15 cellular contexts compared by ENCODE assay signal in genomic region chr7:129889133-129889854, GRCh38.
DNase-seq lines count a peak whose midpoint lies in the region; ATAC-seq and TF ChIP-seq lines count a peak whose summit lies in the region.
"Had no signal": no experiment of that assay in that cellular context is flagged by ENCODE, and none has a peak within 500 bp of the region (broad histone marks: within the 10 kb centered on the region; RNA-seq: fewer than 3 reads in every experiment).

No MANE protein-coding gene starts in this region.

- H3K27me3 ChIP-seq in left lung (no peaks in the 10 kb centered on the region), gastrocnemius medialis (no peaks in the 10 kb centered on the region)

- in situ Hi-C loops in gastrocnemius medialis (cut with MboI; ENCODE audit: low sequenced_read_pairs in 4 of 4): no loop called here

- H3K4me1 ChIP-seq in left lung (peaks cover 8 to 15% of the 10 kb centered on the region in 2 donors), gastrocnemius medialis (peaks cover 22 to 36% of the 10 kb centered on the region in 2 donors)

- TF ChIP-seq CTCF in left lung (IDR thresholded peaks at IDR 0.05) (no peak), gastrocnemius medialis (IDR thresholded peaks at IDR 0.05 in 4 of 5, conservative IDR thresholded peaks at IDR 0.05 in 1 of 5) (no peak)

- H3K27ac ChIP-seq in left lung (no peak overlapping the region), gastrocnemius medialis (peak overlapping the region in 3 of 4 donors; percentile 19 to 40 (median 36))

- H3K4me3 ChIP-seq in left lung (no peak overlapping the region), gastrocnemius medialis (no peak overlapping the region)

- DNase-seq in NCI-H1092 (lab: John Stamatoyannopoulos, UW) (peak; percentile 24), left lung (no peak), gastrocnemius medialis (no peak), KG1 (lab: John Stamatoyannopoulos, UW) (no peak), midbrain (lab: John Stamatoyannopoulos, UW) (no peak)
- DNase-seq: activated CD4-positive, alpha-beta memory T cell treated with anti-CD3 and anti-CD28 coated beads, Interleukin-2, amount 10 ng/mL, durations not matched to agents 7 days and 5 days; GOT3; natural killer cell; NCI-H1436 treated with DMSO at 0.1 percent for 48 hours; stimulated activated naive CD8-positive, alpha-beta T cell treated with anti-CD3 and anti-CD28 coated beads, Interleukin-15, Interleukin-2, amounts not matched to agents 100 U/mL and 50 U/mL, for 24 hours; T1000 had no signal

- no peak for TF ChIP-seq POLR2A in gastrocnemius medialis (IDR thresholded peaks at IDR 0.05)

- intact Hi-C loops in left lung (cut with DNase I): no loop called here
- intact Hi-C loops in gastrocnemius medialis (cut with DNase I; ENCODE audit: low total_unique reads): no loop called here

- peak; percentile 45 for ATAC-seq in SK-N-SH treated with all-trans-retinoic acid at 6 μM for 48 hours
- peak; percentile 65 for ATAC-seq in left lung
- no peak for ATAC-seq in gastrocnemius medialis
- ATAC-seq in GM21786 (IDR thresholded peaks at IDR 0.05; ENCODE audit: unreplicated experiment): no peak
- ATAC-seq in GM21619 (IDR thresholded peaks at IDR 0.05; ENCODE audit: unreplicated experiment): no peak
- ATAC-seq: activated T-helper 17 cell treated with anti-CD3 and anti-CD28 coated beads, Interleukin-2, amount 50 U/mL, for 72 hours; natural killer cell; stimulated activated naive CD8-positive, alpha-beta T cell treated with anti-CD3 and anti-CD28 coated beads, Interleukin-15, Interleukin-2, amounts not matched to agents 100 U/mL and 50 U/mL, for 24 hours had no signal

- H3K9me3 ChIP-seq in left lung (no peaks in the 10 kb centered on the region), gastrocnemius medialis (no peaks in the 10 kb centered on the region)

- H3K36me3 ChIP-seq in left lung: peaks cover 0 to 6% of the 10 kb centered on the region in 2 donors
- no peaks in the 10 kb centered on the region for H3K36me3 ChIP-seq in gastrocnemius medialis

TF ChIP-seq in SK-N-SH treated with all-trans-retinoic acid at 6 μM for 48 hours, 23 proteins besides CTCF, POLR2A, EP300 and RAD21:
- TF ChIP-seq ISL1 (CRISPR knock-in tag; IDR thresholded peaks at IDR 0.05) (peak; percentile 63), ZNF565 (CRISPR knock-in tag; conservative IDR thresholded peaks at IDR 0.05; ENCODE audit: low read depth) (no peak), TCF4 (CRISPR knock-in tag; IDR thresholded peaks at IDR 0.05; ENCODE audit: borderline replicate concordance) (peak; percentile 28; the same call in 1 of the 2 replicates)

Comparison
In these comparisons a context has a peak if more than half of its experiments do, and no peak if none do; other contexts are left out.
1. ATAC-seq: peak in SK-N-SH treated with all-trans-retinoic acid at 6 μM for 48 hours (single experiment) and left lung (single experiment); none in gastrocnemius medialis (0 of 2), GM21786 (single experiment) and GM21619 (single experiment).
2. H3K27ac ChIP-seq: peak in gastrocnemius medialis (3 of 4); none in left lung (0 of 2).